In the genomic region with DNA sequence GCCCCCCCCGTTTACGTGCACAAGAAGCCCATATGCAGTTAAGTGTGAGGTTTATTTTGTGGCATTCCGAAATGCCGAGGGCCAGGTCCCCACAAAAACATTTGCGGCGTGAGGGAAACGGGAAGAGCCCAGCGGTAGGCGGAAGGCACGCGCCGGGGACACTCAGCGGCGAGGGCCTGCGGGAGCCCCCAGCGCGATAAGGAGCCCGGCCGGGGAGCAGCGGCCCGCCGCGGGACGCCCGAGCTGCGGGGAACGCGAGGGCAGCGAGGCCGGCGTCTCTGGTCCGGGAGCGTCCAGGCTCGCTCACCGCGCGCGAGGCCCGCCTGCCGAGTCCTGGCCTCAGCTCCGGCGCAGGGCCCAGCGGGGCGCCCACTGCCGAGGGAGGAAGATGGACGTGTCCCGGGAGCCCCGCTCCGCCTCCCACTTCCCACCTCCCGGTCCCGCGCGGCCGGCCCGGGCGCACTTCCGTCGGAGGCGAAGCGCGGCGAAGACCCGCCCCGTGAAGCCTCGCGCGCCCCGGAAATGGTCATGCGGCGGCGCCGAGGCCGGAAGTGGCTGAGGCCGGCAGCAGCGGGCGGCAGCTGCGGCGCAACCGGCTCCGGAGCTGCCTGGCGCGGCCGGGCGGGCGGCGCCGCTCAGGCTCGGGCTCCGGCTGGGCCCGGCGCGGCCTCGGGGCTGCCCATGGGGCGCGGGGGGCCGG, we compare ENCODE assay signal across 8 cellular contexts. TPM values are rescaled to one million over a fixed set of nuclear protein-coding genes. Genes with fewer than 3 reads are reported as not detected.
DNase-seq lines count a peak whose midpoint lies in the region; ATAC-seq and TF ChIP-seq lines count a peak whose summit lies in the region.

A gene with protein sequence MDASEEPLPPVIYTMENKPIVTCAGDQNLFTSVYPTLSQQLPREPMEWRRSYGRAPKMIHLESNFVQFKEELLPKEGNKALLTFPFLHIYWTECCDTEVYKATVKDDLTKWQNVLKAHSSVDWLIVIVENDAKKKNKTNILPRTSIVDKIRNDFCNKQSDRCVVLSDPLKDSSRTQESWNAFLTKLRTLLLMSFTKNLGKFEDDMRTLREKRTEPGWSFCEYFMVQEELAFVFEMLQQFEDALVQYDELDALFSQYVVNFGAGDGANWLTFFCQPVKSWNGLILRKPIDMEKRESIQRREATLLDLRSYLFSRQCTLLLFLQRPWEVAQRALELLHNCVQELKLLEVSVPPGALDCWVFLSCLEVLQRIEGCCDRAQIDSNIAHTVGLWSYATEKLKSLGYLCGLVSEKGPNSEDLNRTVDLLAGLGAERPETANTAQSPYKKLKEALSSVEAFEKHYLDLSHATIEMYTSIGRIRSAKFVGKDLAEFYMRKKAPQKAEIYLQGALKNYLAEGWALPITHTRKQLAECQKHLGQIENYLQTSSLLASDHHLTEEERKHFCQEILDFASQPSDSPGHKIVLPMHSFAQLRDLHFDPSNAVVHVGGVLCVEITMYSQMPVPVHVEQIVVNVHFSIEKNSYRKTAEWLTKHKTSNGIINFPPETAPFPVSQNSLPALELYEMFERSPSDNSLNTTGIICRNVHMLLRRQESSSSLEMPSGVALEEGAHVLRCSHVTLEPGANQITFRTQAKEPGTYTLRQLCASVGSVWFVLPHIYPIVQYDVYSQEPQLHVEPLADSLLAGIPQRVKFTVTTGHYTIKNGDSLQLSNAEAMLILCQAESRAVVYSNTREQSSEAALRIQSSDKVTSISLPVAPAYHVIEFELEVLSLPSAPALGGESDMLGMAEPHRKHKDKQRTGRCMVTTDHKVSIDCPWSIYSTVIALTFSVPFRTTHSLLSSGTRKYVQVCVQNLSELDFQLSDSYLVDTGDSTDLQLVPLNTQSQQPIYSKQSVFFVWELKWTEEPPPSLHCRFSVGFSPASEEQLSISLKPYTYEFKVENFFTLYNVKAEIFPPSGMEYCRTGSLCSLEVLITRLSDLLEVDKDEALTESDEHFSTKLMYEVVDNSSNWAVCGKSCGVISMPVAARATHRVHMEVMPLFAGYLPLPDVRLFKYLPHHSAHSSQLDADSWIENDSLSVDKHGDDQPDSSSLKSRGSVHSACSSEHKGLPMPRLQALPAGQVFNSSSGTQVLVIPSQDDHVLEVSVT (plus strand): TSS at position 536 of the 700 bp plus-strand sequence. CDS start 185 bp downstream, outside the sequence.

- DNase-seq in AML-193 (lab: John Stamatoyannopoulos, UW) (peak; percentile 40 to 72), NCI-H69 (lab: John Stamatoyannopoulos, UW) (peak; percentile 98), dermis blood vessel endothelial cell (peak; percentile 81)
- peak; percentile 55 to 56 for DNase-seq in activated CD4-positive, alpha-beta T cell treated with anti-CD3 and anti-CD28 coated beads, Interleukin-2, amount 50 U/mL, for 4 hours
- peak; percentile 78 to 79 for DNase-seq in stimulated activated CD4-positive, alpha-beta T cell treated with anti-CD3 and anti-CD28 coated beads, Interleukin-2, amount 100 ng/mL, for 48 hours

- H3K4me3 ChIP-seq in liver (ENCODE audit: low read depth in 1 of 3, low read length in 3 of 3), result peak within 1 kb of the TSS; percentile 83 to 100 (median 85)

- H3K27me3 ChIP-seq in liver (ENCODE audit: control insufficient read depth in 4 of 4, insufficient read depth in 4 of 4, low read length in 3 of 4), result no peaks in the 10 kb centered on the region

- WGBS in liver, result under 1% methylated on average over 96 of the region's 96 CpGs

- peaks cover 8 to 35% (median 33%) of the 10 kb centered on the region in 4 donors for H3K4me1 ChIP-seq in liver (ENCODE audit: control insufficient read depth in 4 of 4, insufficient read depth in 4 of 4, low read length in 3 of 4)

- peak within 1 kb of the TSS; percentile 93 to 97 for H3K27ac ChIP-seq in liver (ENCODE audit: low read depth in 1 of 2, low read length in 2 of 2)

- no peak for TF ChIP-seq RAD21 in liver (IDR thresholded peaks at IDR 0.05)

- no peaks in the 10 kb centered on the region for H3K9me3 ChIP-seq in liver (ENCODE audit: control insufficient read depth in 4 of 4, low read length in 3 of 4)

- H3K9ac ChIP-seq in liver (ENCODE audit: low read depth in 1 of 2, low read length in 2 of 2), result peak within 1 kb of the TSS; percentile 83 to 89

- ATAC-seq in GM19025 (IDR thresholded peaks at IDR 0.05; ENCODE audit: low read depth, unreplicated experiment) (peak; percentile 72), HG03280 (IDR thresholded peaks at IDR 0.05; ENCODE audit: unreplicated experiment) (peak; percentile 69)

- no peak for TF ChIP-seq CTCF in liver (IDR thresholded peaks at IDR 0.05; ENCODE audit: low read depth, low read length, missing input control)

- no peaks in the 10 kb centered on the region for H3K36me3 ChIP-seq in liver (ENCODE audit: control insufficient read depth in 4 of 4, insufficient read depth in 3 of 4, low read depth in 1 of 4, low read length in 3 of 4)

TF ChIP-seq in liver, 16 proteins besides CTCF, POLR2A, EP300 and RAD21:
- TF ChIP-seq, protein P1, sequence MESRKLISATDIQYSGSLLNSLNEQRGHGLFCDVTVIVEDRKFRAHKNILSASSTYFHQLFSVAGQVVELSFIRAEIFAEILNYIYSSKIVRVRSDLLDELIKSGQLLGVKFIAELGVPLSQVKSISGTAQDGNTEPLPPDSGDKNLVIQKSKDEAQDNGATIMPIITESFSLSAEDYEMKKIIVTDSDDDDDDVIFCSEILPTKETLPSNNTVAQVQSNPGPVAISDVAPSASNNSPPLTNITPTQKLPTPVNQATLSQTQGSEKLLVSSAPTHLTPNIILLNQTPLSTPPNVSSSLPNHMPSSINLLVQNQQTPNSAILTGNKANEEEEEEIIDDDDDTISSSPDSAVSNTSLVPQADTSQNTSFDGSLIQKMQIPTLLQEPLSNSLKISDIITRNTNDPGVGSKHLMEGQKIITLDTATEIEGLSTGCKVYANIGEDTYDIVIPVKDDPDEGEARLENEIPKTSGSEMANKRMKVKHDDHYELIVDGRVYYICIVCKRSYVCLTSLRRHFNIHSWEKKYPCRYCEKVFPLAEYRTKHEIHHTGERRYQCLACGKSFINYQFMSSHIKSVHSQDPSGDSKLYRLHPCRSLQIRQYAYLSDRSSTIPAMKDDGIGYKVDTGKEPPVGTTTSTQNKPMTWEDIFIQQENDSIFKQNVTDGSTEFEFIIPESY (IDR thresholded peaks at IDR 0.05), result no peak
- TF ChIP-seq REST (IDR thresholded peaks at IDR 0.05) (no peak), GABPA (IDR thresholded peaks at IDR 0.05 in 1 of 2, conservative IDR thresholded peaks at IDR 0.05 in 1 of 2) (peak; percentile 65 to 89), YY1 (IDR thresholded peaks at IDR 0.05) (peak; percentile 13), NR2F2 (IDR thresholded peaks at IDR 0.05) (no peak)
- TF ChIP-seq, protein P2, sequence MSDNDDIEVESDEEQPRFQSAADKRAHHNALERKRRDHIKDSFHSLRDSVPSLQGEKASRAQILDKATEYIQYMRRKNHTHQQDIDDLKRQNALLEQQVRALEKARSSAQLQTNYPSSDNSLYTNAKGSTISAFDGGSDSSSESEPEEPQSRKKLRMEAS (IDR thresholded peaks at IDR 0.05), result no peak

RNA-seq across cellular contexts. Expression of the gene that starts here (rescaled TPM):
- total RNA-seq in dermis blood vessel endothelial cell (25.5 and 27.0 TPM in 2 replicates), liver (10 to 100 TPM; 16.6 to 24.9 TPM)
- 1 to 10 TPM; 4.9 to 7.2 TPM for polyA plus RNA-seq in liver

Comparison
In these comparisons a context has a peak if more than half of its experiments do, and no peak if none do; other contexts are left out.
1. Peak in every context shown above with its lines: DNase-seq, ATAC-seq, H3K4me3 ChIP-seq and H3K27ac ChIP-seq.